ENCODE assay signal across 24 cellular contexts in genomic region chr5:174065528-174066189, GRCh38. TPM values are rescaled to one million over a fixed set of nuclear protein-coding genes. Genes with fewer than 3 reads are reported as not detected.
DNase-seq lines count a peak whose midpoint lies in the region; TF ChIP-seq lines count a peak whose summit lies in the region.
"Had no signal": no experiment of that assay in that cellular context is flagged by ENCODE, and none has a peak within 500 bp of the region (broad histone marks: within the 10 kb centered on the region; RNA-seq: fewer than 3 reads in every experiment).

No MANE protein-coding gene starts in this region.

- H3K9me3 ChIP-seq in mesodermal cell (ENCODE audit: control insufficient read depth, low read length) (no peaks in the 10 kb centered on the region), tibial nerve (peaks cover 0 to 2% (median 0%) of the 10 kb centered on the region in 4 donors)
- H3K9me3 ChIP-seq: breast epithelium, lower lobe of right lung had no signal

- no peaks in the 10 kb centered on the region for H3K9me3 Mint-ChIP-seq in chondrocyte (ENCODE audit: low read depth)
- H3K9me3 Mint-ChIP-seq: CD8-positive, alpha-beta T cell; dendritic cell treated with granulocyte-macrophage colony-stimulating factor and Interleukin-4, amounts not matched to agents 40 ng/mL and 50 ng/mL, for 4 days; T-helper 2 cell treated with Interferon-gamma antibody and Interleukin-4, amounts not matched to agents 5 μg/mL and 100 μg/mL, for 36 hours; WTC11 had no signal

- DNase-seq in DMS53 (lab: John Stamatoyannopoulos, UW) (peak; percentile 98), NCI-H187 (lab: John Stamatoyannopoulos, UW) (peak; percentile 49 to 59), SHP77 (lab: John Stamatoyannopoulos, UW) (peak; percentile 42 to 55), NCI-H1436 treated with DMSO at 0.1 percent for 48 hours (lab: John Stamatoyannopoulos, UW) (no peak), chondrocyte (ENCODE audit: low spot score) (no peak), ecto neural progenitor cell (ENCODE audit: low spot score) (no peak), tibial nerve (ENCODE audit: low spot score in 2 of 2) (no peak)
- DNase-seq: activated CD4-positive, alpha-beta T cell treated with anti-CD3 and anti-CD28 coated beads, Interleukin-2, amount 50 U/mL, for 4 hours; activated CD8-positive, alpha-beta memory T cell treated with anti-CD3 and anti-CD28 coated beads, Interleukin-2, amount 50 U/mL, for 48 hours; EL; H7; lower lobe of right lung; NCI-H1694; PC-9; right cardiac atrium; stimulated activated CD4-positive, alpha-beta T cell treated with anti-CD3 and anti-CD28 coated beads, Interleukin-15, amount 100 ng/mL, for 24 hours had no signal

- H3K4me3 Mint-ChIP-seq in chondrocyte (ENCODE audit: unreplicated experiment) = no peak overlapping the region
- H3K4me3 Mint-ChIP-seq: CD8-positive, alpha-beta T cell; dendritic cell treated with granulocyte-macrophage colony-stimulating factor and Interleukin-4, amounts not matched to agents 40 ng/mL and 50 ng/mL, for 4 days; T-helper 2 cell treated with Interferon-gamma antibody and Interleukin-4, amounts not matched to agents 5 μg/mL and 100 μg/mL, for 36 hours; WTC11 had no signal

- H3K4me1 ChIP-seq in mesodermal cell (ENCODE audit: control insufficient read depth, insufficient read depth, low read length, poor library complexity, severe bottlenecking) (no peaks in the 10 kb centered on the region), tibial nerve (no peaks in the 10 kb centered on the region)
- H3K4me1 ChIP-seq: breast epithelium, lower lobe of right lung had no signal

- H3K36me3 ChIP-seq in mesodermal cell (ENCODE audit: control insufficient read depth, insufficient read depth, low read length) (no peaks in the 10 kb centered on the region), tibial nerve (no peaks in the 10 kb centered on the region)
- H3K36me3 ChIP-seq: breast epithelium, lower lobe of right lung had no signal

- H3K4me3 ChIP-seq in mesodermal cell (ENCODE audit: extremely low read depth, insufficient read depth, low read length, poor library complexity, severe bottlenecking) (no peak overlapping the region), tibial nerve (no peak overlapping the region)
- H3K4me3 ChIP-seq: breast epithelium, lower lobe of right lung, PC-9 had no signal

- 83 to 92% methylated on average over 3 to 4 of the region's 8 CpGs for WGBS in mesodermal cell (ENCODE audit: insufficient coverage in 2 of 2), 2 experiments
- WGBS in tibial nerve, 2 donors = 57 to 64% methylated on average over 8 of the region's 8 CpGs

- TF ChIP-seq CTCF in chondrocyte (IDR thresholded peaks at IDR 0.05) (no peak), tibial nerve (IDR thresholded peaks at IDR 0.05) (no peak)

- TF ChIP-seq POLR2A in tibial nerve (IDR thresholded peaks at IDR 0.05) = no peak

- no peak for TF ChIP-seq EP300 in tibial nerve (IDR thresholded peaks at IDR 0.05)

- no peaks in the 10 kb centered on the region for H3K36me3 Mint-ChIP-seq in chondrocyte (ENCODE audit: low read depth)
- H3K36me3 Mint-ChIP-seq: CD8-positive, alpha-beta T cell; WTC11 had no signal

- H3K27ac ChIP-seq in mesodermal cell (ENCODE audit: low read depth, low read length, severe bottlenecking) (peak overlapping the region; percentile 3), tibial nerve (no peak overlapping the region)
- H3K27ac ChIP-seq: breast epithelium, lower lobe of right lung, PC-9 had no signal

- no peak overlapping the region for H3K27ac Mint-ChIP-seq in chondrocyte (ENCODE audit: unreplicated experiment)
- H3K27ac Mint-ChIP-seq: CD8-positive, alpha-beta T cell; dendritic cell treated with granulocyte-macrophage colony-stimulating factor and Interleukin-4, amounts not matched to agents 40 ng/mL and 50 ng/mL, for 4 days; T-helper 2 cell treated with Interferon-gamma antibody and Interleukin-4, amounts not matched to agents 5 μg/mL and 100 μg/mL, for 36 hours; WTC11 had no signal

- peaks cover 50% of the 10 kb centered on the region for H3K27me3 Mint-ChIP-seq in chondrocyte (ENCODE audit: low read depth)

- peaks cover 0 to 7% of the 10 kb centered on the region in 2 donors for H3K27me3 ChIP-seq in tibial nerve

- no peaks in the 10 kb centered on the region for H3K4me1 Mint-ChIP-seq in chondrocyte (ENCODE audit: low read depth)
- H3K4me1 Mint-ChIP-seq: WTC11 had no signal

RNA-seq across cellular contexts. Expression of gene NSG2, which starts 20.2 kb away (rescaled TPM):
- 2.7 TPM for polyA plus RNA-seq in mesodermal cell (2013, experiment 1 of 2)
- 0.71 TPM for polyA plus RNA-seq in mesodermal cell (2013, experiment 2 of 2)
- total RNA-seq in chondrocyte (not detected in 3 replicates), tibial nerve (not detected)
- total RNA-seq: breast epithelium; CD8-positive, alpha-beta T cell; lower lobe of right lung; PC-9; SK-MEL-5; subcutaneous adipose tissue; WTC11 had no signal

Comparison
In these comparisons a context has a peak if more than half of its experiments do, and no peak if none do; other contexts are left out.
1. DNase-seq: peak in DMS53 (single experiment), NCI-H187 (2 of 2) and SHP77 (2 of 2); none in NCI-H1436 treated with DMSO at 0.1 percent for 48 hours (single experiment), chondrocyte (single experiment), ecto neural progenitor cell (single experiment) and tibial nerve (0 of 2).